ENCODE assay signal across 10 cellular contexts in the genomic region with DNA sequence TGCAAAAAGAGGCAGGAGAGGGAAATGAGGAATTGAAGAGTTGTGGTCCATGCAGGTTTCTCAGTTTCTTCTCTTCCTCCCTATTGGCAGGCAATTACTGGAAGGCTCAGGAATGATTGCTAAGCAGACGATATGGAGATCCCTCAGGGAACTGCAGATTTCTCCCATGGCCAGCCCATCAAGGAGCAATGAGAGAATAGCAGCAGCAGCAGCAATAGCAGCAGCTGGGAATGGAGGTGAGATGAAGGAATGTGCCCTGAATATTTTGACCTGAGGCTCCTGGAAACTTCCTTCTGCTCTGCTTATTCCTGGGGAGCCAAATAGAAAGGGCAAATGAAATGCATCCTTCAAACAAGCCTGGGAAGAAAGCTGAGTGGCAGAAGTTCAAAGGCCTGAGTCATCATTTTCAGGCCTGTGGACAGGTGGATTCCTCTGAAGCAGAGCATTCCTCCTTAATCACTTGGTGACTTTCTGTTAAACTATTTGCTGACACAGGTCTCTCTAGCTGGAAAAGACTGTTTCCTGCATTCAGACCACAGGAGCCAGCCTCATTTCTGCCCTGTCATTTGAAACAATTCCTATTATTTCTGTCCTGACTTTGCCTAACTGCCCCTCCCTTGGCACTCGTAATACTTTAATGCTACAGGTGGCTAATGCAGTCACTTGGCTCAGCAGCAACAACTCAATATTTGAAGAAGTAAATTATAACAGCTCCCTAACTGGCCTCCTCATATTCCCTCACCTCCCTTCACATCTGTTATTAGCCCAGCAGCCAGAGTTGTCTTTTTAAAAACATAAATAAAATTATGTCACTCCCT.
DNase-seq lines count a peak whose midpoint lies in the region; ATAC-seq, FAIRE-seq and TF ChIP-seq lines count a peak whose summit lies in the region.
"Had no signal": no experiment of that assay in that cellular context is flagged by ENCODE, and none has a peak within 500 bp of the region (broad histone marks: within the 10 kb centered on the region; RNA-seq: fewer than 3 reads in every experiment).

No MANE protein-coding gene starts in this region.

- peaks cover 5% of the 10 kb centered on the region for H3K36me3 Mint-ChIP-seq in glutamatergic neuron (ENCODE audit: unreplicated experiment)

- ATAC-seq in GM21528 (IDR thresholded peaks at IDR 0.05; ENCODE audit: low FRiP score, unreplicated experiment), result no peak
- no peak for ATAC-seq in HG03039 (IDR thresholded peaks at IDR 0.05; ENCODE audit: unreplicated experiment)

- H3K36me3 ChIP-seq in trophoblast cell (ENCODE audit: control insufficient read depth in 1 of 2, insufficient read depth in 2 of 2, low read length in 2 of 2), result peaks cover 0 to 2% of the 10 kb centered on the region in 2 experiments

- peaks cover 1% of the 10 kb centered on the region for H3K79me2 ChIP-seq in trophoblast cell (ENCODE audit: control insufficient read depth, insufficient read depth, low read length, poor library complexity)

- TF ChIP-seq CTCF in fibroblast of mammary gland (conservative IDR thresholded peaks at IDR 0.05; ENCODE audit: control insufficient read depth, insufficient read depth, low read depth, low read length) (no peak), glutamatergic neuron (IDR thresholded peaks at IDR 0.05; ENCODE audit: partially characterized antibody, unreplicated experiment) (no peak)

- no peak overlapping the region for H3K4ac ChIP-seq in trophoblast cell (ENCODE audit: low read depth, low read length)

- no peak overlapping the region for H2BK120ac ChIP-seq in trophoblast cell (ENCODE audit: insufficient read depth, low read length, poor library complexity)

- H3K9me3 Mint-ChIP-seq in glutamatergic neuron (ENCODE audit: unreplicated experiment), result no peaks in the 10 kb centered on the region

- H2BK12ac ChIP-seq in trophoblast cell (ENCODE audit: low read length), result no peak overlapping the region

- peaks cover 12% of the 10 kb centered on the region for H3K79me1 ChIP-seq in trophoblast cell (ENCODE audit: low read length)

- no peak overlapping the region for H3K18ac ChIP-seq in trophoblast cell (ENCODE audit: low read length)

- FAIRE-seq in RCC 7860 (lab: Jason Lieb, UNC), result peak; percentile 98

- no peak overlapping the region for H2AK5ac ChIP-seq in trophoblast cell (ENCODE audit: low read length)

- H2AFZ ChIP-seq in trophoblast cell (ENCODE audit: insufficient read depth, low read length, poor library complexity), result no peak overlapping the region

- H3K4me3 ChIP-seq in fibroblast of mammary gland (ENCODE audit: control insufficient read depth, low read depth, low read length), result no peak overlapping the region
- H3K4me3 ChIP-seq in trophoblast cell (ENCODE audit: low read depth, low read length), result no peak overlapping the region

- no peak overlapping the region for H3K4me3 Mint-ChIP-seq in glutamatergic neuron (ENCODE audit: unreplicated experiment)

- peaks cover 0 to 7% of the 10 kb centered on the region in 2 experiments for H3K4me1 ChIP-seq in trophoblast cell (ENCODE audit: control insufficient read depth in 1 of 2, insufficient read depth in 2 of 2, low read length in 2 of 2)

- WGBS in trophoblast cell (ENCODE audit: extremely low coverage, insufficient coverage, insufficient read length), result no CpG with 5 or more reads among the region's 2 CpGs

- no peak overlapping the region for H3K4me2 ChIP-seq in trophoblast cell (ENCODE audit: low read length)
- H3K4me2 ChIP-seq: KMS-11 had no signal

- H4K8ac ChIP-seq in trophoblast cell (ENCODE audit: low read depth, low read length), result no peak overlapping the region

- no peak overlapping the region for H3K23ac ChIP-seq in trophoblast cell (ENCODE audit: low read length)

- DNase-seq in GM04504 (ENCODE audit: low read depth) (peak; percentile 40), RCC 7860 (ENCODE audit: low spot score) (peak; percentile 97), fibroblast of mammary gland (ENCODE audit: low read depth) (peak; percentile 78), trophoblast cell (peak; percentile 55 to 89), glutamatergic neuron (no peak), amygdala (lab: John Stamatoyannopoulos, UW) (no peak)
- DNase-seq: cortex of kidney had no signal

- no peaks in the 10 kb centered on the region for H3K27me3 ChIP-seq in trophoblast cell (ENCODE audit: insufficient read depth, low read length)

- H3K9me3 ChIP-seq in trophoblast cell (ENCODE audit: insufficient read depth, low read depth, low read length), result peaks cover 6% of the 10 kb centered on the region

- no peak overlapping the region for H3K14ac ChIP-seq in trophoblast cell (ENCODE audit: low read length)

- H2BK5ac ChIP-seq in trophoblast cell (ENCODE audit: low read depth, low read length, poor library complexity), result no peak overlapping the region

- no peak overlapping the region for H4K91ac ChIP-seq in trophoblast cell (ENCODE audit: low read depth, low read length)

- peak overlapping the region; percentile 73 for H3K27ac ChIP-seq in trophoblast cell (ENCODE audit: low read depth, low read length)
- H3K27ac ChIP-seq: KMS-11 had no signal

- H3K9ac ChIP-seq in trophoblast cell (ENCODE audit: low read length), result no peak overlapping the region
- H3K9ac ChIP-seq: KMS-11 had no signal

- H4K12ac ChIP-seq in trophoblast cell (ENCODE audit: low read depth, low read length), result no peak overlapping the region

- H3K27ac Mint-ChIP-seq in glutamatergic neuron (ENCODE audit: unreplicated experiment), result no peak overlapping the region

- no peaks in the 10 kb centered on the region for H3K27me3 Mint-ChIP-seq in glutamatergic neuron (ENCODE audit: unreplicated experiment)

- H3K4me1 Mint-ChIP-seq in glutamatergic neuron (ENCODE audit: low read depth, unreplicated experiment), result peaks cover 4% of the 10 kb centered on the region

Comparison
In these comparisons a context has a peak if more than half of its experiments do, and no peak if none do; other contexts are left out.
1. DNase-seq: peak in GM04504 (single experiment), RCC 7860 (single experiment), fibroblast of mammary gland (single experiment) and trophoblast cell (2 of 2); none in glutamatergic neuron (single experiment) and amygdala (0 of 56).